Comparison of ENCODE assay signal across 10 cellular contexts in genomic region chr3:12961007-12961725, GRCh38.
DNase-seq lines count a peak whose midpoint lies in the region; ATAC-seq and TF ChIP-seq lines count a peak whose summit lies in the region.
"Had no signal": no experiment of that assay in that cellular context is flagged by ENCODE, and none has a peak within 500 bp of the region (broad histone marks: within the 10 kb centered on the region; RNA-seq: fewer than 3 reads in every experiment).

No MANE protein-coding gene starts in this region.

- peaks cover 20% of the 10 kb centered on the region for H3K27me3 Mint-ChIP-seq in endothelial cell (ENCODE audit: unreplicated experiment)

- peak; percentile 50 for DNase-seq in G401 (ENCODE audit: low spot score)
- DNase-seq in NCI-H82 treated with DMSO at 0.1 percent for 48 hours (lab: John Stamatoyannopoulos, UW; ENCODE audit: unreplicated experiment), result peak; percentile 74
- DNase-seq in endothelial cell (ENCODE audit: low spot score), result no peak
- peak; percentile 68 for DNase-seq in osteoblast (ENCODE audit: insufficient read length, low spot score, missing footprints)
- DNase-seq: cortex of kidney, Peyer's patch, sigmoid colon had no signal

- H3K9me3 ChIP-seq in osteoblast (ENCODE audit: low read depth, low read length), result no peaks in the 10 kb centered on the region
- H3K9me3 ChIP-seq: Peyer's patch, sigmoid colon had no signal

- H4K20me1 ChIP-seq in osteoblast (ENCODE audit: insufficient read depth, low read length), result peaks cover 89% of the 10 kb centered on the region

- peaks cover 7% of the 10 kb centered on the region for H3K36me3 Mint-ChIP-seq in endothelial cell (ENCODE audit: low read depth, unreplicated experiment)

- H2AFZ ChIP-seq in osteoblast (ENCODE audit: low read length), result no peak overlapping the region

- no peak for ATAC-seq in esophagus mucosa
- ATAC-seq in HG02678 (IDR thresholded peaks at IDR 0.05; ENCODE audit: unreplicated experiment), result no peak
- ATAC-seq in HG03039 (IDR thresholded peaks at IDR 0.05; ENCODE audit: unreplicated experiment), result no peak

- H3K27me3 ChIP-seq in osteoblast (ENCODE audit: insufficient read depth, low read length), result no peaks in the 10 kb centered on the region
- H3K27me3 ChIP-seq: Peyer's patch, sigmoid colon had no signal

- in situ Hi-C loops in G401 (cut with HindIII; ENCODE audit: low sequenced_read_pairs), result no loop called here

- no peaks in the 10 kb centered on the region for H3K36me3 ChIP-seq in osteoblast (ENCODE audit: insufficient read depth, low read length)
- H3K36me3 ChIP-seq: Peyer's patch, sigmoid colon had no signal

- peaks cover 17% of the 10 kb centered on the region for H3K4me1 ChIP-seq in osteoblast (ENCODE audit: insufficient read depth, low read length)

- H3K4me2 ChIP-seq in osteoblast (ENCODE audit: insufficient read depth, low read length), result no peak overlapping the region

- H3K79me2 ChIP-seq in osteoblast (ENCODE audit: insufficient read depth, low read length), result peaks cover 94% of the 10 kb centered on the region

- no peak overlapping the region for H3K27ac ChIP-seq in osteoblast (ENCODE audit: low read depth, low read length)

- no peak overlapping the region for H3K4me3 ChIP-seq in osteoblast (ENCODE audit: insufficient read depth, low read length)
- H3K4me3 ChIP-seq: Peyer's patch, sigmoid colon had no signal

- TF ChIP-seq CTCF in endothelial cell (IDR thresholded peaks at IDR 0.05; ENCODE audit: unreplicated experiment) (no peak), osteoblast (IDR thresholded peaks at IDR 0.05; ENCODE audit: extremely low read depth, low read depth, low read length) (no peak)

- no peaks in the 10 kb centered on the region for H3K9me3 Mint-ChIP-seq in endothelial cell (ENCODE audit: unreplicated experiment)

- peaks cover 87% of the 10 kb centered on the region for H3K4me1 Mint-ChIP-seq in endothelial cell (ENCODE audit: unreplicated experiment)

- peak overlapping the region; percentile 95 for H3K27ac Mint-ChIP-seq in endothelial cell (ENCODE audit: unreplicated experiment)

- H3K4me3 Mint-ChIP-seq in endothelial cell (ENCODE audit: unreplicated experiment), result peak overlapping the region; percentile 50
